ENCODE assay signal across 1 cellular context in genomic region chr16:2162676-2163118, GRCh38.
TF ChIP-seq lines count a peak whose summit lies in the region.

No MANE protein-coding gene starts in this region.

TF ChIP-seq in WTC11, 78 proteins besides CTCF, POLR2A, EP300 and RAD21 (continued from another document):
- TF ChIP-seq MLX (CRISPR knock-in tag; IDR thresholded peaks at IDR 0.05), result no peak
- no peak for TF ChIP-seq ETV6 (CRISPR knock-in tag; IDR thresholded peaks at IDR 0.05)
- TF ChIP-seq ZNF512 (CRISPR knock-in tag; IDR thresholded peaks at IDR 0.05; ENCODE audit: borderline replicate concordance), result no peak
- TF ChIP-seq ZBTB21 (CRISPR knock-in tag; IDR thresholded peaks at IDR 0.05; ENCODE audit: borderline replicate concordance), result no peak
- TF ChIP-seq AR (CRISPR knock-in tag; IDR thresholded peaks at IDR 0.05), result no peak
